Comparison of ENCODE assay signal across 13 cellular contexts in the genomic region with DNA sequence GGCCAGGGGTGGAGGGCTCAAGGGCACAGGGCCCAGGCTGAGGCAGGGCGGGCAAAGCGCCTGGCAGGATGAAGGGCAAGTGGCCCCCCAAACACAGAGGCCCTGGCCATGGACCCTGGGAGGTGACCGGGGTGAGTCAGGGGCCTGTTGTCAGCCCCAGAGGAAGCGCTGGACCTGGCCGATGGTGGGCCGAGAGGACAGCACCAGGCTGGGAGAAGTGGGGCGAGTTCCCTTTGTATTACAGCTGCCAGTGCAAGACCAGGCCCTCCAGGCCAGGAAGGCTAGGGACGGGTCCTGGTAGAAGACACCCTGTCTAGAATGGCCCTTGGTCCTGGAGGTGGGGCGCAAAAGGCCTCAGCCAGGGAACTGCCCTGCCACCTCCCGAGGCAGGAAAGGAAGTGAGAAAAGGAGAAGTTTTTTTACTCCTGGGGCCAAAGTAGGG. TPM values are rescaled to one million over a fixed set of nuclear protein-coding genes. Genes with fewer than 3 reads are reported as not detected.
DNase-seq lines count a peak whose midpoint lies in the region; ATAC-seq and TF ChIP-seq lines count a peak whose summit lies in the region.
"Had no signal": no experiment of that assay in that cellular context is flagged by ENCODE, and none has a peak within 500 bp of the region (broad histone marks: within the 10 kb centered on the region; RNA-seq: fewer than 3 reads in every experiment).

No MANE protein-coding gene starts in this region.

- no peak overlapping the region for H3K4me3 ChIP-seq in coronary artery
- H3K4me3 ChIP-seq: breast epithelium had no signal

- H3K27ac Mint-ChIP-seq in activated CD4-positive, alpha-beta memory T cell treated with anti-CD3 and anti-CD28 coated beads for 36 hours, result peak overlapping the region; percentile 93
- no peak overlapping the region for H3K27ac Mint-ChIP-seq in activated CD4-positive, alpha-beta memory T cell treated with anti-CD3 and anti-CD28 coated beads, Interleukin-2, amount 10 ng/mL, durations not matched to agents 7 days and 5 days
- peak overlapping the region; percentile 95 for H3K27ac Mint-ChIP-seq in stimulated activated memory B cell treated with anti-CD40 and anti-IgM and Interleukin-4, amounts not matched to agents 10 μg/mL and 1 μg/mL and 100 μg/mL, for 72 hours

- H3K4me1 Mint-ChIP-seq in activated CD4-positive, alpha-beta memory T cell treated with anti-CD3 and anti-CD28 coated beads for 36 hours (ENCODE audit: low read depth), result peaks cover 63% of the 10 kb centered on the region
- H3K4me1 Mint-ChIP-seq in activated CD4-positive, alpha-beta memory T cell treated with anti-CD3 and anti-CD28 coated beads, Interleukin-2, amount 10 ng/mL, durations not matched to agents 7 days and 5 days, result peaks cover 51% of the 10 kb centered on the region
- H3K4me1 Mint-ChIP-seq in stimulated activated memory B cell treated with anti-CD40 and anti-IgM and Interleukin-4, amounts not matched to agents 10 μg/mL and 1 μg/mL and 100 μg/mL, for 72 hours, result peaks cover 83% of the 10 kb centered on the region

- POLR2A ChIA-PET in activated CD4-positive, alpha-beta memory T cell treated with anti-CD3 and anti-CD28 coated beads for 36 hours (lab: Charles Lee), result interaction anchor here (1.3 to 2.5 kb wide), 4 partner anchors 13 to 204 kb away, joined by 4 to 19 read pairs (median 4); a partner anchor contains a TSS
- POLR2A ChIA-PET in activated CD4-positive, alpha-beta memory T cell treated with anti-CD3 and anti-CD28 coated beads, Interleukin-2, amount 10 ng/mL, durations not matched to agents 7 days and 5 days (lab: Charles Lee), result interaction anchor here (1.6 to 6.7 kb wide), 8 partner anchors 8 to 106 kb away, joined by 5 to 99 read pairs (median 14); a partner anchor contains a TSS

- no peaks in the 10 kb centered on the region for H3K9me3 Mint-ChIP-seq in activated CD4-positive, alpha-beta memory T cell treated with anti-CD3 and anti-CD28 coated beads for 36 hours
- H3K9me3 Mint-ChIP-seq in activated CD4-positive, alpha-beta memory T cell treated with anti-CD3 and anti-CD28 coated beads, Interleukin-2, amount 10 ng/mL, durations not matched to agents 7 days and 5 days, result no peaks in the 10 kb centered on the region
- H3K9me3 Mint-ChIP-seq in stimulated activated memory B cell treated with anti-CD40 and anti-IgM and Interleukin-4, amounts not matched to agents 10 μg/mL and 1 μg/mL and 100 μg/mL, for 72 hours, result no peaks in the 10 kb centered on the region

- intact Hi-C loops in activated CD4-positive, alpha-beta memory T cell treated with anti-CD3 and anti-CD28 coated beads for 36 hours (cut with micrococcal nuclease), result no loop called here

- H3K4me3 Mint-ChIP-seq in activated CD4-positive, alpha-beta memory T cell treated with anti-CD3 and anti-CD28 coated beads for 36 hours, result no peak overlapping the region
- no peak overlapping the region for H3K4me3 Mint-ChIP-seq in activated CD4-positive, alpha-beta memory T cell treated with anti-CD3 and anti-CD28 coated beads, Interleukin-2, amount 10 ng/mL, durations not matched to agents 7 days and 5 days
- H3K4me3 Mint-ChIP-seq in stimulated activated memory B cell treated with anti-CD40 and anti-IgM and Interleukin-4, amounts not matched to agents 10 μg/mL and 1 μg/mL and 100 μg/mL, for 72 hours, result peak overlapping the region; percentile 58

- CTCF ChIA-PET in activated CD4-positive, alpha-beta memory T cell treated with anti-CD3 and anti-CD28 coated beads for 36 hours (lab: Charles Lee), result interaction anchor here (0.9 to 2.5 kb wide), 6 partner anchors 10 to 206 kb away, joined by 3 to 20 read pairs (median 6); a partner anchor contains a TSS
- CTCF ChIA-PET in activated CD4-positive, alpha-beta memory T cell treated with anti-CD3 and anti-CD28 coated beads, Interleukin-2, amount 10 ng/mL, durations not matched to agents 7 days and 5 days (lab: Charles Lee), result interaction anchor here (2.1 to 2.5 kb wide), 3 partner anchors 26 to 107 kb away, joined by 8 to 16 read pairs (median 12); a partner anchor contains a TSS

- no peak for ATAC-seq in stimulated activated memory B cell treated with anti-CD40 and anti-IgM and Interleukin-4, amounts not matched to agents 10 μg/mL and 1 μg/mL and 100 μg/mL, for 72 hours
- no peak for ATAC-seq in HG03521 (IDR thresholded peaks at IDR 0.05; ENCODE audit: unreplicated experiment)
- no peak for ATAC-seq in HG03045 (IDR thresholded peaks at IDR 0.05; ENCODE audit: unreplicated experiment)
- ATAC-seq in GM21447 (IDR thresholded peaks at IDR 0.05; ENCODE audit: unreplicated experiment), result no peak
- ATAC-seq: SK-N-SH treated with all-trans-retinoic acid at 6 μM for 48 hours had no signal

- H3K36me3 Mint-ChIP-seq in activated CD4-positive, alpha-beta memory T cell treated with anti-CD3 and anti-CD28 coated beads for 36 hours, result peaks cover 47% of the 10 kb centered on the region
- H3K36me3 Mint-ChIP-seq in activated CD4-positive, alpha-beta memory T cell treated with anti-CD3 and anti-CD28 coated beads, Interleukin-2, amount 10 ng/mL, durations not matched to agents 7 days and 5 days (ENCODE audit: low read depth), result peaks cover 30% of the 10 kb centered on the region
- peaks cover 61% of the 10 kb centered on the region for H3K36me3 Mint-ChIP-seq in stimulated activated memory B cell treated with anti-CD40 and anti-IgM and Interleukin-4, amounts not matched to agents 10 μg/mL and 1 μg/mL and 100 μg/mL, for 72 hours

- no peaks in the 10 kb centered on the region for H3K27me3 Mint-ChIP-seq in activated CD4-positive, alpha-beta memory T cell treated with anti-CD3 and anti-CD28 coated beads for 36 hours
- H3K27me3 Mint-ChIP-seq in activated CD4-positive, alpha-beta memory T cell treated with anti-CD3 and anti-CD28 coated beads, Interleukin-2, amount 10 ng/mL, durations not matched to agents 7 days and 5 days, result no peaks in the 10 kb centered on the region
- no peaks in the 10 kb centered on the region for H3K27me3 Mint-ChIP-seq in stimulated activated memory B cell treated with anti-CD40 and anti-IgM and Interleukin-4, amounts not matched to agents 10 μg/mL and 1 μg/mL and 100 μg/mL, for 72 hours

- H3K27ac ChIP-seq in coronary artery, result peak overlapping the region; percentile 3 to 11

- TF ChIP-seq CTCF in coronary artery (IDR thresholded peaks at IDR 0.05), result no peak

- no peak for DNase-seq in activated CD4-positive, alpha-beta memory T cell treated with anti-CD3 and anti-CD28 coated beads for 36 hours
- DNase-seq in activated CD4-positive, alpha-beta memory T cell treated with anti-CD3 and anti-CD28 coated beads, Interleukin-2, amount 10 ng/mL, durations not matched to agents 7 days and 5 days, result no peak
- DNase-seq in NOMO-1 treated with DMSO at 0.1 percent for 48 hours (lab: John Stamatoyannopoulos, UW; ENCODE audit: unreplicated experiment) (peak; percentile 63), coronary artery (ENCODE audit: low spot score) (no peak)
- DNase-seq: NCI-H526 treated with DMSO at 0.1 percent for 48 hours had no signal

RNA-seq across cellular contexts. Expression of a gene that starts 12.8 kb away (rescaled TPM):
- 10 to 100 TPM; 28.0 to 28.3 TPM for total RNA-seq in activated CD4-positive, alpha-beta memory T cell treated with anti-CD3 and anti-CD28 coated beads for 36 hours
- total RNA-seq in activated CD4-positive, alpha-beta memory T cell treated with anti-CD3 and anti-CD28 coated beads, Interleukin-2, amount 10 ng/mL, durations not matched to agents 7 days and 5 days, result under 1 TPM; 0.83 to 0.86 TPM
- total RNA-seq: breast epithelium, epithelial cell of proximal tubule, M059J had no signal

RNA-seq across cellular contexts. Expression of a gene that starts 29.2 kb away (rescaled TPM):
- total RNA-seq in activated CD4-positive, alpha-beta memory T cell treated with anti-CD3 and anti-CD28 coated beads for 36 hours, result 10 to 100 TPM; 28.2 to 31.8 TPM
- total RNA-seq in activated CD4-positive, alpha-beta memory T cell treated with anti-CD3 and anti-CD28 coated beads, Interleukin-2, amount 10 ng/mL, durations not matched to agents 7 days and 5 days, result 10 to 100 TPM; 56.8 to 62.5 TPM

RNA-seq across cellular contexts. Expression of a gene that starts 59.6 kb away (rescaled TPM):
- total RNA-seq in activated CD4-positive, alpha-beta memory T cell treated with anti-CD3 and anti-CD28 coated beads for 36 hours, result not detected
- total RNA-seq in activated CD4-positive, alpha-beta memory T cell treated with anti-CD3 and anti-CD28 coated beads, Interleukin-2, amount 10 ng/mL, durations not matched to agents 7 days and 5 days, result not detected
- total RNA-seq: breast epithelium, epithelial cell of proximal tubule, M059J had no signal

Comparison
In these comparisons a context has a peak if more than half of its experiments do, and no peak if none do; other contexts are left out.
1. RNA of a gene that starts 12.8 kb away (total RNA-seq): 28.0 to 28.3 TPM in activated CD4-positive, alpha-beta memory T cell treated with anti-CD3 and anti-CD28 coated beads for 36 hours; 0.83 to 0.86 TPM in activated CD4-positive, alpha-beta memory T cell treated with anti-CD3 and anti-CD28 coated beads, Interleukin-2, amount 10 ng/mL, durations not matched to agents 7 days and 5 days; every median in the first group is over 10 times any median in the second.